In genomic region chr12:77924703-77925102, GRCh38 we compare ENCODE assay signal across 15 cellular contexts.
DNase-seq lines count a peak whose midpoint lies in the region; ATAC-seq, FAIRE-seq and TF ChIP-seq lines count a peak whose summit lies in the region.
"Had no signal": no experiment of that assay in that cellular context is flagged by ENCODE, and none has a peak within 500 bp of the region (broad histone marks: within the 10 kb centered on the region; RNA-seq: fewer than 3 reads in every experiment).

No MANE protein-coding gene starts in this region.

- no peak for FAIRE-seq in HepG2 (lab: Jason Lieb, UNC)

- no peak overlapping the region for H3K9ac ChIP-seq in HepG2 (ENCODE audit: insufficient read depth, low read depth, low read length)
- H3K9ac ChIP-seq: parathyroid adenoma had no signal

- H3K27ac ChIP-seq in HepG2 (ENCODE audit: extremely low read length, insufficient read depth, low read length), result no peak overlapping the region
- no peak overlapping the region for H3K27ac ChIP-seq in right lobe of liver
- H3K27ac ChIP-seq: coronary artery, HL-60, parathyroid adenoma, Peyer's patch, WERI-Rb-1 had no signal

- H3K9me3 ChIP-seq in HepG2 (ENCODE audit: low read length) (no peaks in the 10 kb centered on the region), right lobe of liver (no peaks in the 10 kb centered on the region)
- H3K9me3 ChIP-seq: Peyer's patch had no signal

- TF ChIP-seq EP300 in HepG2 (IDR thresholded peaks at IDR 0.05; ENCODE audit: low read depth in 2 of 2, low read length in 2 of 2), result no peak
- no peak for TF ChIP-seq EP300 in HepG2 (CRISPR knock-in tag; IDR thresholded peaks at IDR 0.05; ENCODE audit: borderline replicate concordance)

- intact Hi-C loops in HepG2 (cut with micrococcal nuclease; ENCODE audit: unreplicated experiment) (loop anchor here (1.0 to 10.0 kb wide), 2 partner anchors 200 to 310 kb away; no protein-coding TSS in a partner anchor), right lobe of liver (cut with DNase I) (loop anchor here (5.0 to 10.0 kb wide), 2 partner anchors 200 to 202 kb away; no protein-coding TSS in a partner anchor)

- ATAC-seq in HepG2, result no peak
- no peak for ATAC-seq in right lobe of liver
- ATAC-seq: T-cell had no signal

- H3K4me3 ChIP-seq in HepG2 (replicated peaks in 1 of 3; ENCODE audit: insufficient read depth in 1 of 3, low read depth in 2 of 3, low read length in 3 of 3), result no peak overlapping the region
- H3K4me3 ChIP-seq in right lobe of liver, result no peak overlapping the region
- H3K4me3 ChIP-seq: Peyer's patch had no signal

- TF ChIP-seq CTCF in HepG2 (CRISPR knock-in tag; IDR thresholded peaks at IDR 0.05) (no peak), right lobe of liver (IDR thresholded peaks at IDR 0.05) (no peak)

- in situ Hi-C loops in HepG2 (cut with HindIII; ENCODE audit: extremely low pct_ligation_motif_present, low pct_unique_long_range_greater_than_20kb) (loop anchor here (5.0 kb wide), 1 partner anchor 202 kb away; no protein-coding TSS in a partner anchor), SK-MEL-5 (cut with HindIII; ENCODE audit: low pct_unique_long_range_greater_than_20kb, low sequenced_read_pairs) (no loop called here)

- H3K27me3 ChIP-seq in HepG2 (ENCODE audit: control insufficient read depth in 1 of 2, insufficient read depth in 2 of 2, low read length in 2 of 2), result no peaks in the 10 kb centered on the region
- no peaks in the 10 kb centered on the region for H3K27me3 ChIP-seq in right lobe of liver
- H3K27me3 ChIP-seq: Peyer's patch had no signal

- H3K4me1 ChIP-seq in HepG2 (ENCODE audit: insufficient read depth, low read length) (no peaks in the 10 kb centered on the region), right lobe of liver (no peaks in the 10 kb centered on the region)
- H3K4me1 ChIP-seq: Peyer's patch had no signal

- H3K36me3 ChIP-seq in HepG2 (replicated peaks in 1 of 2; ENCODE audit: control insufficient read depth in 1 of 2, insufficient read depth in 2 of 2, low read length in 2 of 2) (no peaks in the 10 kb centered on the region), right lobe of liver (no peaks in the 10 kb centered on the region)
- H3K36me3 ChIP-seq: Peyer's patch, WERI-Rb-1 had no signal

- H2AFZ ChIP-seq in HepG2 (ENCODE audit: low read length), result no peak overlapping the region

- no peak for TF ChIP-seq RAD21 in HepG2 (CRISPR knock-in tag; IDR thresholded peaks at IDR 0.05)

- no peaks in the 10 kb centered on the region for H4K20me1 ChIP-seq in HepG2 (ENCODE audit: insufficient read depth, low read length)

- TF ChIP-seq POLR2A in HepG2 (IDR thresholded peaks at IDR 0.05; ENCODE audit: insufficient read depth in 1 of 2, low read depth in 2 of 2, low read length in 2 of 2) (no peak), right lobe of liver (IDR thresholded peaks at IDR 0.05) (no peak)

- POLR2A ChIA-PET in HepG2 (lab: Yijun Ruan, JAX), result no interaction called here

- H3K79me2 ChIP-seq in HepG2 (ENCODE audit: insufficient read depth, low read length), result no peaks in the 10 kb centered on the region
- H3K79me2 ChIP-seq: parathyroid adenoma had no signal

- CTCF ChIA-PET in HepG2 (lab: Yijun Ruan, JAX; ENCODE audit: low intra/inter-chr PET ratio, low total read pairs), result interaction anchor here (3.0 kb wide), 1 partner anchor 201 kb away, joined by 48 read pairs; no protein-coding TSS in a partner anchor

- H3K4me2 ChIP-seq in HepG2 (ENCODE audit: low read depth, low read length), result no peak overlapping the region

- 18% methylated on average over 2 of the region's 2 CpGs for WGBS in HepG2 (ENCODE audit: low lambda C conversion rate)
- 75% methylated on average over 2 of the region's 2 CpGs for WGBS in right lobe of liver (ENCODE audit: insufficient coverage, low coverage, low lambda C conversion rate, missing lambda C conversion rate)

- no peak for DNase-seq in HepG2 (ENCODE audit: low spot score)
- no peak for DNase-seq in right lobe of liver
- peak; percentile 73 for DNase-seq in SK-MEL-5 (ENCODE audit: low read depth, low spot score)
- DNase-seq in fibroblast of peridontal ligament (ENCODE audit: extremely low read depth), result peak; percentile 81
- DNase-seq in stromal cell of bone marrow (ENCODE audit: low read depth), result peak; percentile 47
- no peak for DNase-seq in DMS153 (lab: John Stamatoyannopoulos, UW)
- DNase-seq in NCI-H510A (lab: John Stamatoyannopoulos, UW), result no peak
- DNase-seq in D341Med (ENCODE audit: low spot score), result no peak
- DNase-seq: Peyer's patch; stimulated activated naive CD8-positive, alpha-beta T cell treated with anti-CD3 and anti-CD28 coated beads, Interleukin-15, Interleukin-2, amounts not matched to agents 100 U/mL and 50 U/mL, for 24 hours; T-cell had no signal

- BruUV-seq in HepG2 (replicated peaks; lab: Mats Ljungman, UMichigan), result no TSS peak

TF ChIP-seq in HepG2, 621 proteins besides CTCF, POLR2A, EP300 and RAD21:
- TF ChIP-seq MAFF (IDR thresholded peaks at IDR 0.05; ENCODE audit: low read depth, low read length), result 0 out of 2 replicates have a peak, but pooled peaks have one; percentile 57
- peak; percentile 24 to 66; a peak in 3 of 4 replicates for TF ChIP-seq MAFK (conservative IDR thresholded peaks at IDR 0.05 in 1 of 2, IDR thresholded peaks at IDR 0.05 in 1 of 2; ENCODE audit: low read length in 2 of 2)
- no peak for TF ChIP-seq ZNF790 (CRISPR knock-in tag; IDR thresholded peaks at IDR 0.05; ENCODE audit: borderline replicate concordance)

Comparison
In these comparisons a context has a peak if more than half of its experiments do, and no peak if none do; other contexts are left out.
1. DNase-seq: peak in SK-MEL-5 (single experiment), fibroblast of peridontal ligament (single experiment) and stromal cell of bone marrow (single experiment); none in HepG2 (single experiment), right lobe of liver (0 of 3), DMS153 (single experiment), NCI-H510A (single experiment) and D341Med (single experiment).